Comparison of ENCODE assay signal across 28 cellular contexts in the genomic region with DNA sequence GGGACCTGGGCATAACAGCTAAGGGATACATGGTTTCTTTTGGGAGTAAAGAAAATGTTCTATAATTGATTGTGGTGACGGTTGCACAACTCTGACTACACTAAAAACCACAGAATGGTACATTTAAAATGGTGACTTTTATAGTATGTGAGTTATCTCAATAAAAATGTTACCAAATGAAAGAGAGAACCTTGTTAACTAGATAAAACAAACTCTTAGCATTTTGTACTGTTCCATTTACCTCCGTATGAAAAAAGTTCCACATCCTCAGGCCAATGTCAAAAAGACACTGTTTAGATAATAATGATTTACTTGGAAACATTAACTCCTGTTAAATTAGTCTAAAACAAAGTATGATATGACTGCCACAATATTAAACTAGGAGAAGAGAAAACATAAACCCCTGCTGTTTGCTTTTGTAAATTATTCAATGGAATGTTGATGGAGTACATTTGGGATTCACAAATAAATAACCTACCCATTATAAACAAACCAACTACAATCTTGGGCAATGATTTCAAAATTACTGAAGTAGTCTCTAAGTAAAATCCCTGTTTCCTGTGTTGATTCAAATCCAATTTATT.
A peak's percentile ranks its signal among the peaks of the same experiment; 100 is the strongest.
DNase-seq lines count a peak whose midpoint lies in the region; ATAC-seq and TF ChIP-seq lines count a peak whose summit lies in the region.
"Had no signal": no experiment of that assay in that cellular context is flagged by ENCODE, and none has a peak within 500 bp of the region (broad histone marks: within the 10 kb centered on the region; RNA-seq: fewer than 3 reads in every experiment).

No MANE protein-coding gene starts in this region.

- H3K4me2 ChIP-seq in GM23248 (ENCODE audit: unreplicated experiment) (peak overlapping the region; percentile 3), osteoblast (ENCODE audit: insufficient read depth, low read length) (no peak overlapping the region)
- H3K4me2 ChIP-seq: KMS-11, PC-9, SK-N-SH had no signal

- H3K4me1 ChIP-seq in GM23248 (ENCODE audit: insufficient read depth) (peaks cover 17% of the 10 kb centered on the region; the same call in 1 of the 2 replicates), osteoblast (ENCODE audit: insufficient read depth, low read length) (peaks cover 13% of the 10 kb centered on the region)
- H3K4me1 ChIP-seq in CD8-positive, alpha-beta memory T cell (ENCODE audit: insufficient read depth, low read length), result peaks cover 5% of the 10 kb centered on the region
- H3K4me1 ChIP-seq: breast epithelium had no signal

- H3K36me3 ChIP-seq in GM23248 (ENCODE audit: low read depth), result no peaks in the 10 kb centered on the region
- no peaks in the 10 kb centered on the region for H3K36me3 ChIP-seq in osteoblast (ENCODE audit: insufficient read depth, low read length)
- no peaks in the 10 kb centered on the region for H3K36me3 ChIP-seq in CD8-positive, alpha-beta memory T cell (ENCODE audit: insufficient read depth, low read length)
- H3K36me3 ChIP-seq: breast epithelium, gastrocnemius medialis, ovary, tibial nerve had no signal

- H3K9ac ChIP-seq in GM23248, result no peak overlapping the region
- H3K9ac ChIP-seq: KMS-11, SK-N-SH had no signal

- H3K79me2 ChIP-seq in GM23248 (ENCODE audit: insufficient read depth) (peaks cover 100% of the 10 kb centered on the region), osteoblast (ENCODE audit: insufficient read depth, low read length) (peaks cover 83% of the 10 kb centered on the region)

- peaks cover 23 to 62% (median 47%) of the 10 kb centered on the region in 3 donors for H3K4me1 Mint-ChIP-seq in CD8-positive, alpha-beta memory T cell

- WGBS in GM23248 (ENCODE audit: low coverage in 1 of 2, low lambda C conversion rate in 2 of 2, missing lambda C conversion rate in 2 of 2), 2 experiments, result 75% methylated on average over 2 of the region's 2 CpGs

- H3K27ac Mint-ChIP-seq in CD8-positive, alpha-beta memory T cell, result peak overlapping the region in 3 of 8 donors; percentile 9 to 76 (median 19)
- H3K27ac Mint-ChIP-seq: activated naive CD8-positive, alpha-beta T cell treated with anti-CD3 and anti-CD28 coated beads for 36 hours; H9; memory B cell had no signal

- no peak for TF ChIP-seq CTCF in osteoblast (IDR thresholded peaks at IDR 0.05; ENCODE audit: extremely low read depth, low read depth, low read length)

- H3K9me3 Mint-ChIP-seq in CD8-positive, alpha-beta memory T cell, result peaks cover 0 to 6% (median 0%) of the 10 kb centered on the region in 5 donors

- peaks cover 3 to 26% (median 10%) of the 10 kb centered on the region in 3 donors for H3K36me3 Mint-ChIP-seq in CD8-positive, alpha-beta memory T cell

- H3K27me3 ChIP-seq in GM23248 (replicated peaks; ENCODE audit: insufficient read depth) (no peaks in the 10 kb centered on the region), osteoblast (ENCODE audit: insufficient read depth, low read length) (no peaks in the 10 kb centered on the region)
- no peaks in the 10 kb centered on the region for H3K27me3 ChIP-seq in CD8-positive, alpha-beta memory T cell (ENCODE audit: insufficient read depth, low read length, poor library complexity, severe bottlenecking)
- H3K27me3 ChIP-seq: breast epithelium, gastrocnemius medialis, ovary, tibial nerve had no signal

- H3K4me3 ChIP-seq in GM23248 (no peak overlapping the region), osteoblast (ENCODE audit: insufficient read depth, low read length) (no peak overlapping the region)
- no peak overlapping the region for H3K4me3 ChIP-seq in CD8-positive, alpha-beta memory T cell (ENCODE audit: low read length)
- H3K4me3 ChIP-seq: breast epithelium, gastrocnemius medialis, ovary, PC-9, tibial nerve had no signal

- no peaks in the 10 kb centered on the region for H3K9me2 ChIP-seq in GM23248 (ENCODE audit: insufficient read depth)
- H3K9me2 ChIP-seq: SK-N-SH had no signal

- POLR2A ChIA-PET in CD8-positive, alpha-beta memory T cell (lab: Charles Lee), result no interaction called here

- no peaks in the 10 kb centered on the region for H4K20me1 ChIP-seq in GM23248 (ENCODE audit: insufficient read depth)
- peaks cover 18% of the 10 kb centered on the region for H4K20me1 ChIP-seq in osteoblast (ENCODE audit: insufficient read depth, low read length)

- in situ Hi-C loops in GM23248 (cut with MboI), result no loop called here

- DNase-seq in GM23248, result peak; percentile 44
- peak; percentile 39 to 92 for DNase-seq in NOMO-1 (lab: John Stamatoyannopoulos, UW; ENCODE audit: unreplicated experiment in 2 of 2)
- peak; percentile 20 for DNase-seq in amniotic epithelial cell (ENCODE audit: low read depth)
- peak; percentile 68 for DNase-seq in osteoblast (ENCODE audit: insufficient read length, low spot score, missing footprints)
- no peak for DNase-seq in AG08395 (ENCODE audit: low spot score)
- DNase-seq in CD8-positive, alpha-beta memory T cell, result no peak
- DNase-seq: activated naive CD8-positive, alpha-beta T cell treated with anti-CD3 and anti-CD28 coated beads for 36 hours; Calu3; cortex of kidney; gastrocnemius medialis; H9; naive thymus-derived CD4-positive, alpha-beta T cell; NCI-H1436; NCI-H2171; NCI-H526 treated with DMSO at 0.1 percent for 48 hours; ovary; PC-9; SK-N-SH; stimulated activated CD4-positive, alpha-beta T cell treated with anti-CD3 and anti-CD28 coated beads, Interleukin-1b, Interleukin-23, amount 100 ng/mL, for 48 hours; stimulated activated naive CD4-positive, alpha-beta T cell treated with Interleukin-2 at 50 U/mL for 16 hours had no signal

- CTCF ChIA-PET in CD8-positive, alpha-beta memory T cell (lab: Charles Lee), result no interaction called here

- no peaks in the 10 kb centered on the region for H3K27me3 Mint-ChIP-seq in CD8-positive, alpha-beta memory T cell
- H3K27me3 Mint-ChIP-seq: activated naive CD8-positive, alpha-beta T cell treated with anti-CD3 and anti-CD28 coated beads for 36 hours; memory B cell; naive thymus-derived CD4-positive, alpha-beta T cell had no signal

- H2AFZ ChIP-seq in GM23248 (no peak overlapping the region), osteoblast (ENCODE audit: low read length) (no peak overlapping the region)
- H2AFZ ChIP-seq: PC-9 had no signal

- no peak overlapping the region for H3K27ac ChIP-seq in GM23248
- H3K27ac ChIP-seq in osteoblast (ENCODE audit: low read depth, low read length), result no peak overlapping the region
- no peak overlapping the region for H3K27ac ChIP-seq in CD8-positive, alpha-beta memory T cell (ENCODE audit: low read depth, low read length)
- H3K27ac ChIP-seq: breast epithelium, gastrocnemius medialis, KMS-11, ovary, PC-9 had no signal

- H3K9me3 ChIP-seq in GM23248 (ENCODE audit: low read depth) (no peaks in the 10 kb centered on the region), osteoblast (ENCODE audit: low read depth, low read length) (no peaks in the 10 kb centered on the region)
- H3K9me3 ChIP-seq in CD8-positive, alpha-beta memory T cell (ENCODE audit: low read length), result peaks cover 5% of the 10 kb centered on the region
- H3K9me3 ChIP-seq: breast epithelium, gastrocnemius medialis, ovary, SK-N-SH, tibial nerve had no signal

- no peaks in the 10 kb centered on the region for H3F3A ChIP-seq in GM23248 (ENCODE audit: insufficient read depth)

- ATAC-seq in HG02973 (IDR thresholded peaks at IDR 0.05; ENCODE audit: unreplicated experiment) (no peak), HG03135 (IDR thresholded peaks at IDR 0.05; ENCODE audit: unreplicated experiment) (no peak)
- ATAC-seq: activated CD4-positive, CD25-positive, alpha-beta regulatory T cell treated with anti-CD3 and anti-CD28 coated beads, Interleukin-2, amount 50 U/mL, for 24 hours; gastrocnemius medialis; naive thymus-derived CD4-positive, alpha-beta T cell; sciatic nerve had no signal

- H3K4me3 Mint-ChIP-seq in CD8-positive, alpha-beta memory T cell, result no peak overlapping the region
- H3K4me3 Mint-ChIP-seq: activated naive CD8-positive, alpha-beta T cell treated with anti-CD3 and anti-CD28 coated beads for 36 hours; H9; memory B cell; naive thymus-derived CD4-positive, alpha-beta T cell had no signal

Comparison
In these comparisons a context has a peak if more than half of its experiments do, and no peak if none do; other contexts are left out.
1. DNase-seq: peak in GM23248 (single experiment), NOMO-1 (2 of 2), amniotic epithelial cell (single experiment) and osteoblast (single experiment); none in AG08395 (single experiment) and CD8-positive, alpha-beta memory T cell (0 of 5).